Comparison of ENCODE assay signal across 8 cellular contexts in the genomic region with DNA sequence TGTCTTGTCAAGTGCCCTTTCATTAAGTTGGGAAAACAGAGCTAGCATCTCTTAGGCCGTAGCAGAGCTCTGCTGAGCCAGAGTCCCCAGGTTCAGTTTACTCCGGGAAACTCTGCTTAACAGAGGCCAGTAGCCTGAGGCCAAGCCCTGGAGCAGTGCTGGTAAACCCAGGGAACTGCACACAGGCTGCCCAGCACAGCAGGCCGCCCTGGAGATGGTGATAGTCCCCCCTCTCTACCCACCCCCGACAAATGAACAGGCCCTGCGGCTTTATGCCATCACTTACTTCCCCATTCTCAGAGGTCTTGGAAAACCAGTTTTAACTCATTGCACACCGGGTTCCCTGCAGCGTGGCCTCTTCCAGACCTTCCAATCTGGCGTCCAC. TPM values are rescaled to one million over a fixed set of nuclear protein-coding genes. Genes with fewer than 3 reads are reported as not detected.
A peak's percentile ranks its signal among the peaks of the same experiment; 100 is the strongest.
DNase-seq lines count a peak whose midpoint lies in the region; ATAC-seq and TF ChIP-seq lines count a peak whose summit lies in the region.

No MANE protein-coding gene starts in this region.

- no peak overlapping the region for H3K27ac ChIP-seq in foreskin keratinocyte

- H3K9ac ChIP-seq in skeletal muscle satellite cell (ENCODE audit: low read depth, low read length) = peak overlapping the region; percentile 19

- H3K27me3 ChIP-seq in foreskin keratinocyte (no peaks in the 10 kb centered on the region), skeletal muscle satellite cell (ENCODE audit: control insufficient read depth, insufficient read depth, low read length) (no peaks in the 10 kb centered on the region)

- H3K4me3 ChIP-seq in skeletal muscle satellite cell (ENCODE audit: low read length) = peak overlapping the region; percentile 39

- DNase-seq in activated T-cell treated with anti-CD3 and anti-CD28 coated beads, Interleukin-2, amount 50 U/mL, for 24 hours = no peak
- DNase-seq in activated T-cell treated with anti-CD3 and anti-CD28 coated beads for 4 hours = no peak
- peak; percentile 87 for DNase-seq in SIG-M5 treated with dmso at 0.1 percent for 504 hours (lab: John Stamatoyannopoulos, UW; ENCODE audit: unreplicated experiment)
- DNase-seq in foreskin keratinocyte = no peak
- no peak for DNase-seq in glomerular visceral epithelial cell (ENCODE audit: extremely low spot score)
- no peak for DNase-seq in GM20000 (ENCODE audit: low spot score)
- no peak for DNase-seq in NCI-H1694 treated with DMSO at 0.1 percent for 48 hours (lab: John Stamatoyannopoulos, UW)

- no peak overlapping the region for H3K27ac Mint-ChIP-seq in activated T-cell treated with anti-CD3 and anti-CD28 coated beads, Interleukin-2, amount 50 U/mL, for 24 hours

- peak overlapping the region; percentile 74 for H3K4me3 Mint-ChIP-seq in activated T-cell treated with anti-CD3 and anti-CD28 coated beads, Interleukin-2, amount 50 U/mL, for 24 hours

- H3K27me3 Mint-ChIP-seq in activated T-cell treated with anti-CD3 and anti-CD28 coated beads, Interleukin-2, amount 50 U/mL, for 24 hours = no peaks in the 10 kb centered on the region

- H3K9me3 ChIP-seq in skeletal muscle satellite cell (replicated peaks; ENCODE audit: low read length) = no peaks in the 10 kb centered on the region

- H3K4me1 Mint-ChIP-seq in activated T-cell treated with anti-CD3 and anti-CD28 coated beads, Interleukin-2, amount 50 U/mL, for 24 hours (ENCODE audit: low read depth) = peaks cover 54% of the 10 kb centered on the region

- H3K36me3 Mint-ChIP-seq in activated T-cell treated with anti-CD3 and anti-CD28 coated beads, Interleukin-2, amount 50 U/mL, for 24 hours (ENCODE audit: low read depth) = peaks cover 2% of the 10 kb centered on the region

- ATAC-seq in foreskin keratinocyte = peak; percentile 4

- H3K36me3 ChIP-seq in skeletal muscle satellite cell (ENCODE audit: insufficient read depth, low read length) = no peaks in the 10 kb centered on the region

- peak overlapping the region; percentile 99 for H3K4me2 ChIP-seq in skeletal muscle satellite cell (ENCODE audit: low read length)

- peaks cover 13% of the 10 kb centered on the region for H3K4me1 ChIP-seq in foreskin keratinocyte
- H3K4me1 ChIP-seq in skeletal muscle satellite cell (ENCODE audit: control insufficient read depth, insufficient read depth, low read length) = peaks cover 39% of the 10 kb centered on the region

- H3K9me3 Mint-ChIP-seq in activated T-cell treated with anti-CD3 and anti-CD28 coated beads, Interleukin-2, amount 50 U/mL, for 24 hours = no peaks in the 10 kb centered on the region

- TF ChIP-seq CTCF in foreskin keratinocyte (conservative IDR thresholded peaks at IDR 0.05) (no peak), GM20000 (IDR thresholded peaks at IDR 0.05; ENCODE audit: extremely low read depth, missing control alignments) (no peak)

RNA-seq across cellular contexts. Expression of a gene that starts 3.5 kb away (rescaled TPM):
- total RNA-seq in foreskin keratinocyte = 7.4 and 7.9 TPM in 2 replicates
- 3.2 and 3.7 TPM in 2 replicates for polyA plus RNA-seq in foreskin keratinocyte
- 1.7 and 1.8 TPM in 2 replicates for total RNA-seq in skeletal muscle satellite cell (2012; rRNA removed)

RNA-seq across cellular contexts. Expression of a gene that starts 24.4 kb away (rescaled TPM):
- total RNA-seq in foreskin keratinocyte = 16.4 and 17.0 TPM in 2 replicates
- polyA plus RNA-seq in foreskin keratinocyte = 13.6 and 15.1 TPM in 2 replicates
- 7.9 TPM in 2 replicates for total RNA-seq in skeletal muscle satellite cell (2012; rRNA removed)

RNA-seq across cellular contexts. Expression of a gene that starts 51.8 kb away (rescaled TPM):
- 3.8 and 4.7 TPM in 2 replicates for total RNA-seq in foreskin keratinocyte
- 2.6 and 2.7 TPM in 2 replicates for polyA plus RNA-seq in foreskin keratinocyte
- 1.8 and 2.4 TPM in 2 replicates for total RNA-seq in skeletal muscle satellite cell (2012; rRNA removed)
